Comparison of ENCODE assay signal across 8 cellular contexts in the genomic region with DNA sequence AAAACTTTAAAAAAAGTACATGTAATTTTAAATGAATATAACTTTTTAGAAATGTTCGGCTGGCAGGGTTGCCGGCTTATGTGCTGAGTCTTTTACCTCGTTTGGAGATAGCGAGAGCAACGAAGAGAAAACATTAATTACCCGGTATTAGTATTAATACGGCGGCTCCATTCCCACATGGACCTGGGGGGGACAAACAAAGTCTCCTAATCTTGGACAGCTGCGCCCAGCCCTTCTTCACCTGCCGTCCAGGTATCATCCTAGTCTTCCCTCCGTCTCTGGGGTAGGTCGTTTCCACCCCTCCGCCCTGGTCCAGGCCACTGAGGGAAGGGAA. TPM values are rescaled to one million over a fixed set of nuclear protein-coding genes. Genes with fewer than 3 reads are reported as not detected.
A peak's percentile ranks its signal among the peaks of the same experiment; 100 is the strongest.
DNase-seq lines count a peak whose midpoint lies in the region; ATAC-seq lines count a peak whose summit lies in the region.

No MANE protein-coding gene starts in this region.

- H3K27ac Mint-ChIP-seq in activated CD4-positive, alpha-beta T cell treated with anti-CD3 and anti-CD28 coated beads, Interleukin-2, amount 10 ng/mL, durations not matched to agents 24 days and 14 days, result peak overlapping the region; percentile 91

- intact Hi-C loops in activated CD4-positive, alpha-beta T cell treated with anti-CD3 and anti-CD28 coated beads, Interleukin-2, amount 10 ng/mL, durations not matched to agents 24 days and 14 days (cut with micrococcal nuclease), result loop anchor here (1.0 to 10.0 kb wide), 3 partner anchors 64 to 428 kb away; partner anchors contain the start of genes MAP2K1, RAB11A and TIPIN

- H3K4me1 Mint-ChIP-seq in activated CD4-positive, alpha-beta T cell treated with anti-CD3 and anti-CD28 coated beads, Interleukin-2, amount 10 ng/mL, durations not matched to agents 24 days and 14 days, result peaks cover 40% of the 10 kb centered on the region

- H3K27me3 ChIP-seq in layer of hippocampus (ENCODE audit: control insufficient read depth, insufficient read depth, low read length) (no peaks in the 10 kb centered on the region), thymus (ENCODE audit: control insufficient read depth, insufficient read depth) (no peaks in the 10 kb centered on the region)

- DNase-seq in activated CD4-positive, alpha-beta T cell treated with anti-CD3 and anti-CD28 coated beads, Interleukin-2, amount 10 ng/mL, durations not matched to agents 24 days and 14 days, result no peak
- no peak for DNase-seq in activated CD4-positive, alpha-beta T cell treated with anti-CD3 and anti-CD28 coated beads for 48 hours
- DNase-seq in COLO668 (lab: John Stamatoyannopoulos, UW; ENCODE audit: unreplicated experiment), result no peak
- DNase-seq in NOMO-1 treated with DMSO at 0.1 percent for 48 hours (lab: John Stamatoyannopoulos, UW; ENCODE audit: unreplicated experiment), result no peak

- H3K4me3 Mint-ChIP-seq in activated CD4-positive, alpha-beta T cell treated with anti-CD3 and anti-CD28 coated beads, Interleukin-2, amount 10 ng/mL, durations not matched to agents 24 days and 14 days, result peak overlapping the region; percentile 87

- H3K27me3 Mint-ChIP-seq in activated CD4-positive, alpha-beta T cell treated with anti-CD3 and anti-CD28 coated beads, Interleukin-2, amount 10 ng/mL, durations not matched to agents 24 days and 14 days, result peaks cover 2% of the 10 kb centered on the region

- ATAC-seq in GM18517 (IDR thresholded peaks at IDR 0.05; ENCODE audit: unreplicated experiment), result no peak

- H3K36me3 Mint-ChIP-seq in activated CD4-positive, alpha-beta T cell treated with anti-CD3 and anti-CD28 coated beads, Interleukin-2, amount 10 ng/mL, durations not matched to agents 24 days and 14 days (ENCODE audit: low read depth), result peaks cover 11% of the 10 kb centered on the region

- no peaks in the 10 kb centered on the region for H3K9me3 ChIP-seq in thymus (ENCODE audit: control insufficient read depth)

- peaks cover 4% of the 10 kb centered on the region for H3K36me3 ChIP-seq in thymus (ENCODE audit: control insufficient read depth, insufficient read depth)

- H3K27ac ChIP-seq in angular gyrus (ENCODE audit: low read depth, low read length) (peak overlapping the region; percentile 78), layer of hippocampus (ENCODE audit: low read depth, low read length) (peak overlapping the region; percentile 88), thymus (ENCODE audit: low read depth) (peak overlapping the region; percentile 85)

- H3K4me1 ChIP-seq in thymus (ENCODE audit: control insufficient read depth, insufficient read depth, low read length), result peaks cover 16% of the 10 kb centered on the region

- no peaks in the 10 kb centered on the region for H3K9me3 Mint-ChIP-seq in activated CD4-positive, alpha-beta T cell treated with anti-CD3 and anti-CD28 coated beads, Interleukin-2, amount 10 ng/mL, durations not matched to agents 24 days and 14 days

- 2% methylated on average over 13 of the region's 13 CpGs for WGBS in thymus

- peak overlapping the region; percentile 70 for H3K4me3 ChIP-seq in thymus (ENCODE audit: low read length)

RNA-seq across cellular contexts. Expression of gene DIS3L, which starts 0.3 kb away (rescaled TPM):
- 48.6 and 57.2 TPM in 2 replicates for total RNA-seq in activated CD4-positive, alpha-beta T cell treated with anti-CD3 and anti-CD28 coated beads, Interleukin-2, amount 10 ng/mL, durations not matched to agents 24 days and 14 days
- polyA plus RNA-seq in thymus, result 13.0 TPM

RNA-seq across cellular contexts. Expression of gene MEGF11, which starts 39.5 kb away (rescaled TPM):
- not detected in 2 replicates for total RNA-seq in activated CD4-positive, alpha-beta T cell treated with anti-CD3 and anti-CD28 coated beads, Interleukin-2, amount 10 ng/mL, durations not matched to agents 24 days and 14 days
- polyA plus RNA-seq in thymus, result 0.66 TPM
